ENCODE assay signal across 8 cellular contexts in genomic region chr12:119989619-119990381, GRCh38. TPM values are rescaled to one million over a fixed set of nuclear protein-coding genes. Genes with fewer than 3 reads are reported as not detected.
DNase-seq lines count a peak whose midpoint lies in the region; ATAC-seq, FAIRE-seq and TF ChIP-seq lines count a peak whose summit lies in the region.

No MANE protein-coding gene starts in this region.

- no peaks in the 10 kb centered on the region for H3K9me3 ChIP-seq in keratinocyte (ENCODE audit: control insufficient read depth, low read depth, low read length)

- TF ChIP-seq CTCF in keratinocyte (optimal IDR thresholded peaks at IDR 0.05 in 1 of 3, IDR thresholded peaks at IDR 0.05 in 1 of 3, conservative IDR thresholded peaks at IDR 0.05 in 1 of 3; ENCODE audit: extremely low read depth in 1 of 3, insufficient read depth in 2 of 3, low read length in 3 of 3) = no peak

- peak overlapping the region; percentile 61 to 70 (median 68) for H3K4me3 ChIP-seq in keratinocyte (ENCODE audit: control insufficient read depth in 2 of 3, extremely low read depth in 1 of 3, insufficient read depth in 2 of 3, low read depth in 1 of 3, low read length in 3 of 3)

- H3K79me2 ChIP-seq in keratinocyte (ENCODE audit: control insufficient read depth, insufficient read depth, low read length) = no peaks in the 10 kb centered on the region

- ATAC-seq in GM21717 (IDR thresholded peaks at IDR 0.05; ENCODE audit: unreplicated experiment) = peak; percentile 34

- dilution Hi-C loops in keratinocyte (cut with MboI; ENCODE audit: extremely low pct_ligation_motif_present, low sequenced_read_pairs) = no loop called here

- H4K20me1 ChIP-seq in keratinocyte (ENCODE audit: control insufficient read depth, extremely low read depth, insufficient read depth, low read length) = peaks cover 4% of the 10 kb centered on the region

- peak overlapping the region; percentile 70 for H2AFZ ChIP-seq in keratinocyte (ENCODE audit: control insufficient read depth, low read length)

- DNase-seq in ELF-1 (ENCODE audit: low read depth, low spot score) = peak; percentile 85
- DNase-seq in Kasumi-1 (lab: John Stamatoyannopoulos, UW) = peak; percentile 30 to 39
- peak; percentile 26 to 53 (median 47) for DNase-seq in activated CD4-positive, CD25-positive, alpha-beta regulatory T cell (lab: John Stamatoyannopoulos, UW)
- peak; percentile 40 for DNase-seq in cerebellar cortex (ENCODE audit: low spot score)
- no peak for DNase-seq in keratinocyte (ENCODE audit: low read depth, low spot score)
- DNase-seq in stimulated activated CD4-positive, alpha-beta T cell treated with anti-CD3 and anti-CD28 coated beads, Interleukin-12 subunit alpha, Interleukin-12 subunit beta, amount 100 ng/mL, for 4 hours = peak; percentile 68
- no peak for DNase-seq in OCI-M2 (lab: John Stamatoyannopoulos, UW; ENCODE audit: unreplicated experiment)

- no peak overlapping the region for H3K27ac ChIP-seq in keratinocyte (ENCODE audit: control insufficient read depth, insufficient read depth, low read length)

- FAIRE-seq in keratinocyte (lab: Jason Lieb, UNC) = no peak

- peak overlapping the region; percentile 40 for H3K9ac ChIP-seq in keratinocyte (ENCODE audit: control insufficient read depth, extremely low read depth, insufficient read depth, low read length)

- peaks cover 11% of the 10 kb centered on the region for H3K4me1 ChIP-seq in keratinocyte (ENCODE audit: control insufficient read depth, extremely low read depth, insufficient read depth, low read length)

- H3K27me3 ChIP-seq in keratinocyte (ENCODE audit: control insufficient read depth, extremely low read depth, insufficient read depth, low read length) = no peaks in the 10 kb centered on the region

- no peaks in the 10 kb centered on the region for H3K9me1 ChIP-seq in keratinocyte (ENCODE audit: control insufficient read depth, extremely low read depth, insufficient read depth, low read length)

- no peaks in the 10 kb centered on the region for H3K36me3 ChIP-seq in keratinocyte (ENCODE audit: control insufficient read depth in 2 of 2, extremely low read depth in 1 of 2, insufficient read depth in 2 of 2, low read length in 2 of 2)

- H3K4me2 ChIP-seq in keratinocyte (ENCODE audit: control insufficient read depth, extremely low read depth, insufficient read depth, low read depth, low read length) = peak overlapping the region; percentile 67

RNA-seq across cellular contexts. Expression of gene BICDL1, which starts 0.8 kb away (rescaled TPM):
- 5.2 to 8.0 TPM (median 6.4 TPM) in 3 replicates for polyA plus RNA-seq in keratinocyte
- 29.0 TPM for polyA plus RNA-seq in keratinocyte (2011; ENCODE audit: low read depth)
- polyA plus RNA-seq in keratinocyte (2011; cell fraction: cytosol; rRNA removed) = 4.4 and 5.5 TPM in 2 replicates
- 14.2 and 20.5 TPM in 2 replicates for polyA plus RNA-seq in keratinocyte (2011; cell fraction: nucleus; rRNA removed)
- polyA plus RNA-seq in keratinocyte (2012; ENCODE audit: low replicate concordance) = 6.7 and 14.2 TPM in 2 replicates
- polyA minus RNA-seq in keratinocyte = 4.2 to 7.4 TPM (median 5.0 TPM) in 3 replicates
- 6.5 TPM for polyA minus RNA-seq in keratinocyte (2011; cell fraction: cytosol; rRNA and poly(A)+ RNA removed)
- polyA minus RNA-seq in keratinocyte (2011; cell fraction: nucleus; rRNA and poly(A)+ RNA removed) = 6.9 and 10.7 TPM in 2 replicates

Comparison
In these comparisons a context has a peak if more than half of its experiments do, and no peak if none do; other contexts are left out.
1. DNase-seq: peak in ELF-1 (single experiment), Kasumi-1 (2 of 2), activated CD4-positive, CD25-positive, alpha-beta regulatory T cell (4 of 4), cerebellar cortex (single experiment) and stimulated activated CD4-positive, alpha-beta T cell treated with anti-CD3 and anti-CD28 coated beads, Interleukin-12 subunit alpha, Interleukin-12 subunit beta, amount 100 ng/mL, for 4 hours (single experiment); none in keratinocyte (single experiment) and OCI-M2 (single experiment).